Comparison of ENCODE assay signal across 8 cellular contexts in genomic region chr11:65662247-65662801, GRCh38. TPM values are rescaled to one million over a fixed set of nuclear protein-coding genes. Genes with fewer than 3 reads are reported as not detected.
DNase-seq lines count a peak whose midpoint lies in the region; ATAC-seq, FAIRE-seq and TF ChIP-seq lines count a peak whose summit lies in the region.

No MANE protein-coding gene starts in this region.

- H2AFZ ChIP-seq in K562 (ENCODE audit: low read depth, low read length) (peak overlapping the region; percentile 58; the same call in 1 of the 2 replicates), mesenchymal stem cell (ENCODE audit: low read depth, low read length) (peak overlapping the region; percentile 29)

- peaks cover 7 to 20% of the 10 kb centered on the region in 2 experiments; a peak in 4 of 5 replicates for H3K4me1 ChIP-seq in K562 (replicated peaks in 1 of 2; ENCODE audit: control insufficient read depth in 2 of 2, insufficient read depth in 2 of 2, low read length in 2 of 2)
- peaks cover 12% of the 10 kb centered on the region for H3K4me1 ChIP-seq in mesenchymal stem cell (ENCODE audit: control insufficient read depth, insufficient read depth, low read depth, low read length)
- H3K4me1 ChIP-seq in vagina: peaks cover 24% of the 10 kb centered on the region

- peak overlapping the region; percentile 87 for H3K27ac ChIP-seq in K562 (ENCODE audit: extremely low read depth, low read depth, low read length)
- H3K27ac ChIP-seq in mesenchymal stem cell (ENCODE audit: low read length, poor library complexity, severe bottlenecking): peak overlapping the region; percentile 25
- H3K27ac ChIP-seq in vagina: peak overlapping the region; percentile 96

- intact Hi-C loops in K562 (cut with micrococcal nuclease): no loop called here
- intact Hi-C loops in vagina (cut with DNase I): no loop called here

- 0 out of 2 replicates have a peak, but pooled peaks cover 4% of the 10 kb centered on the region for H4K20me1 ChIP-seq in K562 (replicated peaks; ENCODE audit: control insufficient read depth, insufficient read depth, low read length)

- POLR2A ChIA-PET in K562 (lab: Yijun Ruan, JAX): interaction anchor here (0.7 to 1.7 kb wide), 7 partner anchors 9 to 162 kb away, joined by 3 to 32 read pairs (median 5); partner anchors contain the start of gene SIPA1

- no peak for TF ChIP-seq RAD21 in K562 (CRISPR knock-in tag; conservative IDR thresholded peaks at IDR 0.05 in 1 of 2, IDR thresholded peaks at IDR 0.05 in 1 of 2)

- H3K27me3 ChIP-seq in K562 (ENCODE audit: control insufficient read depth in 2 of 2, insufficient read depth in 2 of 2, low read length in 2 of 2) (no peaks in the 10 kb centered on the region), mesenchymal stem cell (ENCODE audit: control insufficient read depth in 1 of 2, insufficient read depth in 1 of 2, low read length in 2 of 2) (no peaks in the 10 kb centered on the region), vagina (no peaks in the 10 kb centered on the region)

- peak overlapping the region; percentile 97 for H4K91ac ChIP-seq in mesenchymal stem cell (ENCODE audit: low read length)

- peak overlapping the region; percentile 85 to 93 for H3K9ac ChIP-seq in K562 (ENCODE audit: insufficient read depth in 1 of 2, low read depth in 2 of 2, low read length in 2 of 2)
- H3K9ac ChIP-seq in mesenchymal stem cell (ENCODE audit: low read length): peak overlapping the region; percentile 99

- peak; percentile 38 for DNase-seq in ELR (ENCODE audit: low read depth)
- DNase-seq in K562 (ENCODE audit: extremely low read depth in 1 of 4, low spot score in 3 of 4): no peak
- DNase-seq in mesenchymal stem cell: peak; percentile 31
- DNase-seq in vagina (ENCODE audit: extremely low spot score in 2 of 2): peak in 1 of 2 donors; percentile 88
- DNase-seq in stimulated activated CD4-positive, alpha-beta T cell treated with anti-CD3 and anti-CD28 coated beads, Interleukin-2, amount 100 ng/mL, for 48 hours: no peak

- in situ Hi-C loops in K562 (cut with MboI): no loop called here

- H3K14ac ChIP-seq in mesenchymal stem cell (ENCODE audit: low read length in 2 of 2): peak overlapping the region in 1 of 2 experiments; percentile 73

- H2AK5ac ChIP-seq in mesenchymal stem cell (ENCODE audit: low read length, severe bottlenecking): peak overlapping the region; percentile 64

- H4K8ac ChIP-seq in mesenchymal stem cell (ENCODE audit: low read length): peak overlapping the region; percentile 90

- peaks cover 5% of the 10 kb centered on the region for H3K9me1 ChIP-seq in K562 (ENCODE audit: control insufficient read depth, insufficient read depth, low read length)

- peak overlapping the region in 1 of 2 experiments; percentile 10 for H2BK12ac ChIP-seq in mesenchymal stem cell (ENCODE audit: low read length in 2 of 2)

- H3K23ac ChIP-seq in mesenchymal stem cell (ENCODE audit: low read length in 2 of 2): no peak overlapping the region

- H3K79me1 ChIP-seq in mesenchymal stem cell (replicated peaks; ENCODE audit: low read length, poor library complexity, severe bottlenecking): peaks cover 30% of the 10 kb centered on the region

- peak overlapping the region; percentile 72 to 86 for H3K18ac ChIP-seq in mesenchymal stem cell (ENCODE audit: low read depth in 1 of 2, low read length in 2 of 2)

- peak overlapping the region; percentile 99 for H3K4me2 ChIP-seq in K562 (ENCODE audit: insufficient read depth, low read length)
- H3K4me2 ChIP-seq in mesenchymal stem cell (ENCODE audit: low read length, poor library complexity, severe bottlenecking): peak overlapping the region; percentile 91

- FAIRE-seq in K562 (lab: Jason Lieb, UNC): no peak

- peaks cover 25% of the 10 kb centered on the region for H3K79me2 ChIP-seq in K562 (ENCODE audit: control insufficient read depth, insufficient read depth, low read length)

- TF ChIP-seq POLR2A in K562 (conservative IDR thresholded peaks at IDR 0.05) (no peak), vagina (IDR thresholded peaks at IDR 0.05) (no peak)

- ATAC-seq in HG03159 (IDR thresholded peaks at IDR 0.05; ENCODE audit: unreplicated experiment): peak; percentile 3
- peak; percentile 35 for ATAC-seq in K562
- ATAC-seq in HG03139 (IDR thresholded peaks at IDR 0.05; ENCODE audit: unreplicated experiment): no peak
- ATAC-seq in HG03342 (IDR thresholded peaks at IDR 0.05; ENCODE audit: unreplicated experiment): no peak

- H2BK120ac ChIP-seq in mesenchymal stem cell (ENCODE audit: low read depth, low read length): peak overlapping the region; percentile 94

- WGBS in K562 (ENCODE audit: insufficient coverage, low coverage, missing lambda C conversion rate): 0% methylated on average over 8 of the region's 29 CpGs
- 4% methylated on average over 22 of the region's 29 CpGs for WGBS in mesenchymal stem cell

- no peak for TF ChIP-seq CTCF in K562 (IDR thresholded peaks at IDR 0.05 in 2 of 3, conservative IDR thresholded peaks at IDR 0.05 in 1 of 3; ENCODE audit: insufficient read depth in 2 of 3, low read depth in 1 of 3, low read length in 3 of 3)
- no peak for TF ChIP-seq CTCF in vagina (IDR thresholded peaks at IDR 0.05)

- H3K4me3 ChIP-seq in K562 (peak overlapping the region; percentile 92), mesenchymal stem cell (ENCODE audit: insufficient read depth in 1 of 2, low read depth in 1 of 2, low read length in 2 of 2) (peak overlapping the region; percentile 86 to 99), vagina (peak overlapping the region; percentile 73 to 88)

- H2BK15ac ChIP-seq in mesenchymal stem cell (ENCODE audit: low read depth, poor library complexity, severe bottlenecking): peak overlapping the region; percentile 12

- no peak for TF ChIP-seq EP300 in K562 (IDR thresholded peaks at IDR 0.05; ENCODE audit: low read length)

- CTCF ChIA-PET in K562 (lab: Yijun Ruan, JAX; ENCODE audit: low intra/inter-chr PET ratio): no interaction called here

- no peaks in the 10 kb centered on the region for H3K9me3 ChIP-seq in K562 (replicated peaks; ENCODE audit: control insufficient read depth, insufficient read depth, low read depth, low read length)
- no peaks in the 10 kb centered on the region for H3K9me3 ChIP-seq in mesenchymal stem cell (ENCODE audit: control insufficient read depth, low read length)
- H3K9me3 ChIP-seq in vagina: no peaks in the 10 kb centered on the region

- peak overlapping the region; percentile 52 to 53 for H3K4ac ChIP-seq in mesenchymal stem cell (ENCODE audit: low read depth in 1 of 2, low read length in 2 of 2)

- peak overlapping the region; percentile 84 for H2BK5ac ChIP-seq in mesenchymal stem cell (ENCODE audit: low read depth, low read length, poor library complexity, severe bottlenecking)

- H3K36me3 ChIP-seq in K562 (ENCODE audit: control insufficient read depth, insufficient read depth, low read length) (peaks cover 44% of the 10 kb centered on the region), mesenchymal stem cell (ENCODE audit: control insufficient read depth in 1 of 2, insufficient read depth in 2 of 2, low read depth in 1 of 2, low read length in 2 of 2) (peaks cover 40 to 45% of the 10 kb centered on the region in 2 experiments), vagina (peaks cover 0 to 38% of the 10 kb centered on the region in 2 donors)

- TSS peak; percentile 59 for BruUV-seq in K562 (replicated peaks; lab: Mats Ljungman, UMichigan)

RNA-seq across cellular contexts. Expression of gene RELA, which starts 0.4 kb away (rescaled TPM):
- 79.5 and 201 TPM in 2 replicates for total RNA-seq in K562 (2011; cell fraction: chromatin; rRNA removed; ENCODE audit: low replicate concordance)
- 107 and 114 TPM in 2 replicates for total RNA-seq in K562 (2011; cell fraction: nucleolus; rRNA removed)
- total RNA-seq in K562 (2011; cell fraction: nucleoplasm; rRNA removed): 101 and 117 TPM in 2 replicates
- 33.4 and 37.6 TPM in 2 replicates for total RNA-seq in K562 (2014; rRNA removed)
- 13.6 and 14.2 TPM in 2 replicates for total RNA-seq in K562 (2014; rRNA removed; fragmentation: Illumina TruSeq; extraction: Trizol)
- total RNA-seq in K562 (2015; rRNA removed; fragmentation: Illumina TruSeq; extraction: Trizol): 20.6 and 21.0 TPM in 2 replicates
- 52.2 and 62.0 TPM in 2 replicates for total RNA-seq in K562 (2021)
- 17.0 and 30.8 TPM in 2 replicates for polyA plus RNA-seq in K562 (2011; rRNA removed)
- 15.4 and 23.1 TPM in 2 replicates for polyA plus RNA-seq in K562 (2011; cell fraction: cytosol; rRNA removed)
- 129 and 168 TPM in 2 replicates for polyA plus RNA-seq in K562 (2011; cell fraction: nucleus; rRNA removed)
- polyA plus RNA-seq in K562 (2012): 45.8 and 53.1 TPM in 2 replicates
- polyA plus RNA-seq in K562 (2014; fragmentation: Illumina TruSeq; extraction: Trizol): 46.8 and 67.4 TPM in 2 replicates
- polyA plus RNA-seq in K562 (2014; fragmentation: Nextera tagmentation; extraction: Ambion mirVana): 1 to 10 TPM; 6.0 to 6.4 TPM
- polyA plus RNA-seq in K562 (2014; rRNA removed): 30.1 and 31.1 TPM in 2 replicates
- polyA minus RNA-seq in K562 (2011; rRNA and poly(A)+ RNA removed): 24.3 and 24.4 TPM in 2 replicates
- 25.8 and 34.8 TPM in 2 replicates for polyA minus RNA-seq in K562 (2011; cell fraction: cytosol; rRNA and poly(A)+ RNA removed)
- polyA minus RNA-seq in K562 (2011; cell fraction: nucleus; rRNA and poly(A)+ RNA removed): 58.0 and 73.5 TPM in 2 replicates
- 76.9 TPM for polyA plus RNA-seq in mesenchymal stem cell (2013, experiment 1 of 2)
- polyA plus RNA-seq in mesenchymal stem cell (2013, experiment 2 of 2): 76.3 TPM
- 59.2 TPM for total RNA-seq in vagina

RNA-seq across cellular contexts. Expression of gene SIPA1, which starts 24.4 kb away (rescaled TPM):
- 26.8 and 126 TPM in 2 replicates for total RNA-seq in K562 (2011; cell fraction: chromatin; rRNA removed; ENCODE audit: low replicate concordance)
- total RNA-seq in K562 (2011; cell fraction: nucleolus; rRNA removed): 79.4 and 96.4 TPM in 2 replicates
- total RNA-seq in K562 (2011; cell fraction: nucleoplasm; rRNA removed): 35.7 and 43.0 TPM in 2 replicates
- total RNA-seq in K562 (2014; rRNA removed): 45.7 and 56.0 TPM in 2 replicates
- total RNA-seq in K562 (2014; rRNA removed; fragmentation: Illumina TruSeq; extraction: Trizol): 12.4 and 14.2 TPM in 2 replicates
- total RNA-seq in K562 (2015; rRNA removed; fragmentation: Illumina TruSeq; extraction: Trizol): 28.3 and 29.2 TPM in 2 replicates
- 83.1 and 85.8 TPM in 2 replicates for total RNA-seq in K562 (2021)
- 16.8 and 31.3 TPM in 2 replicates for polyA plus RNA-seq in K562 (2011; rRNA removed)
- 19.5 and 74.2 TPM in 2 replicates for polyA plus RNA-seq in K562 (2011; cell fraction: cytosol; rRNA removed)
- polyA plus RNA-seq in K562 (2011; cell fraction: nucleus; rRNA removed): 72.0 and 175 TPM in 2 replicates
- 54.8 and 65.0 TPM in 2 replicates for polyA plus RNA-seq in K562 (2012)
- polyA plus RNA-seq in K562 (2014; fragmentation: Illumina TruSeq; extraction: Trizol): 15.5 and 30.0 TPM in 2 replicates
- polyA plus RNA-seq in K562 (2014; fragmentation: Nextera tagmentation; extraction: Ambion mirVana): 1 to 10 TPM in 1 of 2 experiments, under 1 TPM in 1; 0.25 to 1.4 TPM
- 34.7 and 37.2 TPM in 2 replicates for polyA plus RNA-seq in K562 (2014; rRNA removed)
- polyA minus RNA-seq in K562 (2011; rRNA and poly(A)+ RNA removed): 15.4 and 26.3 TPM in 2 replicates
- 43.1 and 44.1 TPM in 2 replicates for polyA minus RNA-seq in K562 (2011; cell fraction: cytosol; rRNA and poly(A)+ RNA removed)
- polyA minus RNA-seq in K562 (2011; cell fraction: nucleus; rRNA and poly(A)+ RNA removed): 26.3 and 33.0 TPM in 2 replicates
- 35.0 TPM for polyA plus RNA-seq in mesenchymal stem cell (2013, experiment 1 of 2)
- polyA plus RNA-seq in mesenchymal stem cell (2013, experiment 2 of 2): 34.6 TPM
- 63.3 TPM for total RNA-seq in vagina

RNA-seq across cellular contexts. Expression of gene PCNX3, which starts 46.7 kb away (rescaled TPM):
- total RNA-seq in K562 (2011; cell fraction: chromatin; rRNA removed; ENCODE audit: low replicate concordance): 75.0 and 267 TPM in 2 replicates
- total RNA-seq in K562 (2011; cell fraction: nucleolus; rRNA removed): 170 and 187 TPM in 2 replicates
- total RNA-seq in K562 (2011; cell fraction: nucleoplasm; rRNA removed): 110 and 119 TPM in 2 replicates
- total RNA-seq in K562 (2014; rRNA removed) (21.3 and 24.3 TPM in 2 replicates), K562 (2014; rRNA removed; fragmentation: Illumina TruSeq; extraction: Trizol) (2.5 and 4.3 TPM in 2 replicates), K562 (2015; rRNA removed; fragmentation: Illumina TruSeq; extraction: Trizol) (13.9 and 14.1 TPM in 2 replicates), K562 (2021) (40.0 and 47.8 TPM in 2 replicates), vagina (24.8 TPM)
- polyA plus RNA-seq in K562 (2011; rRNA removed) (9.2 and 19.0 TPM in 2 replicates), K562 (2014; fragmentation: Illumina TruSeq; extraction: Trizol) (12.8 and 28.6 TPM in 2 replicates), K562 (2014; fragmentation: Nextera tagmentation; extraction: Ambion mirVana) (under 1 TPM; 0.11 to 0.29 TPM), K562 (2014; rRNA removed) (30.1 and 32.8 TPM in 2 replicates)
- polyA plus RNA-seq in K562 (2011; cell fraction: cytosol; rRNA removed): 17.7 and 33.4 TPM in 2 replicates
- polyA plus RNA-seq in K562 (2011; cell fraction: nucleus; rRNA removed): 87.8 and 157 TPM in 2 replicates
- 25.3 and 40.1 TPM in 2 replicates for polyA plus RNA-seq in K562 (2012)
- polyA minus RNA-seq in K562 (2011; rRNA and poly(A)+ RNA removed): 8.4 and 10.6 TPM in 2 replicates
- polyA minus RNA-seq in K562 (2011; cell fraction: cytosol; rRNA and poly(A)+ RNA removed): 25.9 and 35.1 TPM in 2 replicates
- polyA minus RNA-seq in K562 (2011; cell fraction: nucleus; rRNA and poly(A)+ RNA removed): 43.0 and 43.9 TPM in 2 replicates
- polyA plus RNA-seq in mesenchymal stem cell (2013, experiment 1 of 2): 21.5 TPM
- 19.8 TPM for polyA plus RNA-seq in mesenchymal stem cell (2013, experiment 2 of 2)

RNA-seq across cellular contexts. Expression of gene MAP3K11, which starts 48.3 kb away (rescaled TPM):
- total RNA-seq in K562 (2011; cell fraction: chromatin; rRNA removed; ENCODE audit: low replicate concordance): 60.6 and 168 TPM in 2 replicates
- total RNA-seq in K562 (2011; cell fraction: nucleolus; rRNA removed): 72.6 and 83.4 TPM in 2 replicates
- 51.5 and 63.5 TPM in 2 replicates for total RNA-seq in K562 (2011; cell fraction: nucleoplasm; rRNA removed)
- total RNA-seq in K562 (2014; rRNA removed) (28.7 and 39.9 TPM in 2 replicates), K562 (2014; rRNA removed; fragmentation: Illumina TruSeq; extraction: Trizol) (5.4 and 9.0 TPM in 2 replicates), K562 (2015; rRNA removed; fragmentation: Illumina TruSeq; extraction: Trizol) (18.2 and 20.5 TPM in 2 replicates), K562 (2021) (42.7 and 47.7 TPM in 2 replicates), vagina (38.1 TPM)
- polyA plus RNA-seq in K562 (2011; rRNA removed) (13.1 and 18.0 TPM in 2 replicates), K562 (2014; fragmentation: Illumina TruSeq; extraction: Trizol) (12.2 and 23.0 TPM in 2 replicates), K562 (2014; fragmentation: Nextera tagmentation; extraction: Ambion mirVana) (1 to 10 TPM in 1 of 2 experiments, under 1 TPM in 1; 0.77 to 1.6 TPM), K562 (2014; rRNA removed) (25.0 and 31.6 TPM in 2 replicates)
- polyA plus RNA-seq in K562 (2011; cell fraction: cytosol; rRNA removed): 19.3 and 52.1 TPM in 2 replicates
- polyA plus RNA-seq in K562 (2011; cell fraction: nucleus; rRNA removed): 31.1 and 52.1 TPM in 2 replicates
- 35.9 and 37.4 TPM in 2 replicates for polyA plus RNA-seq in K562 (2012)
- polyA minus RNA-seq in K562 (2011; rRNA and poly(A)+ RNA removed): 14.7 TPM in 2 replicates
- polyA minus RNA-seq in K562 (2011; cell fraction: cytosol; rRNA and poly(A)+ RNA removed): 23.4 and 26.2 TPM in 2 replicates
- polyA minus RNA-seq in K562 (2011; cell fraction: nucleus; rRNA and poly(A)+ RNA removed): 24.2 and 31.1 TPM in 2 replicates
- 36.7 TPM for polyA plus RNA-seq in mesenchymal stem cell (2013, experiment 1 of 2)
- 36.1 TPM for polyA plus RNA-seq in mesenchymal stem cell (2013, experiment 2 of 2)

RNA-seq across cellular contexts. Expression of gene KAT5, which starts 49.7 kb away (rescaled TPM):
- total RNA-seq in K562 (2011; cell fraction: chromatin; rRNA removed; ENCODE audit: low replicate concordance): 44.9 and 134 TPM in 2 replicates
- total RNA-seq in K562 (2011; cell fraction: nucleolus; rRNA removed): 81.0 and 82.1 TPM in 2 replicates
- 51.7 and 58.3 TPM in 2 replicates for total RNA-seq in K562 (2011; cell fraction: nucleoplasm; rRNA removed)
- total RNA-seq in K562 (2014; rRNA removed) (59.6 and 74.1 TPM in 2 replicates), K562 (2014; rRNA removed; fragmentation: Illumina TruSeq; extraction: Trizol) (28.8 and 34.4 TPM in 2 replicates), K562 (2015; rRNA removed; fragmentation: Illumina TruSeq; extraction: Trizol) (52.7 and 57.5 TPM in 2 replicates), K562 (2021) (68.3 and 76.8 TPM in 2 replicates), vagina (58.9 TPM)
- polyA plus RNA-seq in K562 (2011; rRNA removed) (42.4 and 57.9 TPM in 2 replicates), K562 (2014; fragmentation: Illumina TruSeq; extraction: Trizol) (63.3 and 66.5 TPM in 2 replicates), K562 (2014; fragmentation: Nextera tagmentation; extraction: Ambion mirVana) (10 to 100 TPM in 1 of 2 experiments, 1 to 10 TPM in 1; 3.6 to 12.9 TPM), K562 (2014; rRNA removed) (68.4 and 75.4 TPM in 2 replicates)
- 44.4 and 53.1 TPM in 2 replicates for polyA plus RNA-seq in K562 (2011; cell fraction: cytosol; rRNA removed)
- polyA plus RNA-seq in K562 (2011; cell fraction: nucleus; rRNA removed): 70.2 and 76.3 TPM in 2 replicates
- polyA plus RNA-seq in K562 (2012): 52.3 and 56.9 TPM in 2 replicates
- 47.1 and 62.6 TPM in 2 replicates for polyA minus RNA-seq in K562 (2011; rRNA and poly(A)+ RNA removed)
- 27.5 and 38.4 TPM in 2 replicates for polyA minus RNA-seq in K562 (2011; cell fraction: cytosol; rRNA and poly(A)+ RNA removed)
- 32.3 and 44.0 TPM in 2 replicates for polyA minus RNA-seq in K562 (2011; cell fraction: nucleus; rRNA and poly(A)+ RNA removed)
- polyA plus RNA-seq in mesenchymal stem cell (2013, experiment 1 of 2): 26.3 TPM
- polyA plus RNA-seq in mesenchymal stem cell (2013, experiment 2 of 2): 26.9 TPM

Comparison
In these comparisons a context has a peak if more than half of its experiments do, and no peak if none do; other contexts are left out.
1. DNase-seq: peak in ELR (single experiment) and mesenchymal stem cell (single experiment); none in K562 (0 of 4) and stimulated activated CD4-positive, alpha-beta T cell treated with anti-CD3 and anti-CD28 coated beads, Interleukin-2, amount 100 ng/mL, for 48 hours (0 of 2).
2. ATAC-seq: peak in HG03159 (single experiment) and K562 (single experiment); none in HG03139 (single experiment) and HG03342 (single experiment).
3. H3K27ac ChIP-seq: peak in every context shown above with its lines; median percentile 96 in vagina; 87 in K562; 25 in mesenchymal stem cell.
4. Peak in every context shown above with its lines, with median percentiles within 50 percentile points of each other: H3K4me3 ChIP-seq.